9 cellular contexts compared by ENCODE assay signal in the genomic region with DNA sequence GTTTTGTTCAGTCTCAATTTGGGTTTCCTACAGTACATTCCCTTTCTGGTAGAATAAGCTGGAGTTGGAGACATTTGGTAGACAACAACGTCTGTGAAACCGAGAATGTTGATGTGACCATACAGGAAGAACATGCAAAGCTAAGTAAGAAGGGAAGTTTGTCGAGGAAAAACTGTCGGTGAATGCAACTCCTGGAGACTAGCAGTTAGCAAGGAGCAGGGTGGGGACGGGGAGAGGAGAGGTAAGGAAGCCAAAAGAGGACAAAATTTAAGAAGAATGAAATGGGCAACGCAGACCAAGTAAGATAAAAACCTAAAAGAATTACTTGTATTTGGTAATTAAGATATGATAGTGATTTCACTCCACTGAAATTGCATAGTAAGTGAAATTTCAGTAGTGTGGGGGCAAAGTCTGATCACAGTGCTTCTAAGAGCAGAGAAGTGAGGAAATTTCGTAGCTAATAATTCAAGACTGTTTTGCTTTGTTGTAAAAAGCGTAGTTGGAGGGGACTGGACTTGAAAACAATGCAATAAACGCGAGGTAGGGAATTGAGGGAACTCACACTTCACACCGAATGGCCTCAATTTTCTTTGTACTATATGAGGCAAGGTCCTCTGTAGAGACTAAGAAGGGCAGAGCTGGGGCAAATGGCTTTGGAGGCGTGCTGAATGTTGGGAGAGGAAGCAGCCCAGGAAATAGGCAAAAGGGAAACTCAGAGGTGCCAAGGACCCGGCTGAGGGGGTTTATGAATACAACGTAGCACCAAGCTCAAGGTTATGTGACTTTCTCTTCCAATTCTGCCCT. TPM values are rescaled to one million over a fixed set of nuclear protein-coding genes. Genes with fewer than 3 reads are reported as not detected.
A peak's percentile ranks its signal among the peaks of the same experiment; 100 is the strongest.
DNase-seq lines count a peak whose midpoint lies in the region; ATAC-seq and TF ChIP-seq lines count a peak whose summit lies in the region.
"Had no signal": no experiment of that assay in that cellular context is flagged by ENCODE, and none has a peak within 500 bp of the region (broad histone marks: within the 10 kb centered on the region; RNA-seq: fewer than 3 reads in every experiment).

No MANE protein-coding gene starts in this region.

- H3K4me3 ChIP-seq in testis: peak overlapping the region; percentile 61 to 71

- H3K4me1 ChIP-seq in testis: no peaks in the 10 kb centered on the region

- no peaks in the 10 kb centered on the region for H3K9me3 Mint-ChIP-seq in activated CD4-positive, alpha-beta T cell treated with anti-CD3 and anti-CD28 coated beads, Interleukin-2, amount 10 ng/mL, durations not matched to agents 24 days and 14 days
- H3K9me3 Mint-ChIP-seq in chondrocyte (ENCODE audit: low read depth): no peaks in the 10 kb centered on the region
- no peaks in the 10 kb centered on the region for H3K9me3 Mint-ChIP-seq in memory B cell

- peaks cover 32% of the 10 kb centered on the region for H3K4me1 Mint-ChIP-seq in activated CD4-positive, alpha-beta T cell treated with anti-CD3 and anti-CD28 coated beads, Interleukin-2, amount 10 ng/mL, durations not matched to agents 24 days and 14 days
- H3K4me1 Mint-ChIP-seq in chondrocyte (ENCODE audit: low read depth) (peaks cover 7% of the 10 kb centered on the region), memory B cell (peaks cover 20% of the 10 kb centered on the region)

- peak; percentile 21 for ATAC-seq in memory B cell (ENCODE audit: low read depth)
- no peak for ATAC-seq in HG03565 (IDR thresholded peaks at IDR 0.05; ENCODE audit: unreplicated experiment)
- no peak for ATAC-seq in GM18861 (IDR thresholded peaks at IDR 0.05; ENCODE audit: unreplicated experiment)

- WGBS in testis, 2 donors: 45 to 47% methylated on average over 14 of the region's 14 CpGs

- no peak overlapping the region for H3K27ac Mint-ChIP-seq in activated CD4-positive, alpha-beta T cell treated with anti-CD3 and anti-CD28 coated beads, Interleukin-2, amount 10 ng/mL, durations not matched to agents 24 days and 14 days
- H3K27ac Mint-ChIP-seq in chondrocyte (ENCODE audit: unreplicated experiment): no peak overlapping the region
- no peak overlapping the region for H3K27ac Mint-ChIP-seq in memory B cell

- H3K27me3 ChIP-seq in testis: no peaks in the 10 kb centered on the region

- no peak for TF ChIP-seq CTCF in chondrocyte (IDR thresholded peaks at IDR 0.05)
- no peak for TF ChIP-seq CTCF in testis (IDR thresholded peaks at IDR 0.05)

- H3K36me3 ChIP-seq in testis (ENCODE audit: low read depth, missing control alignments): no peaks in the 10 kb centered on the region

- no peak for TF ChIP-seq POLR2A in testis (IDR thresholded peaks at IDR 0.05)

- intact Hi-C loops in activated CD4-positive, alpha-beta T cell treated with anti-CD3 and anti-CD28 coated beads, Interleukin-2, amount 10 ng/mL, durations not matched to agents 24 days and 14 days (cut with micrococcal nuclease): loop anchor here (10.0 kb wide), 1 partner anchor 70 kb away; no protein-coding TSS in a partner anchor
- intact Hi-C loops in testis (cut with DNase I; ENCODE audit: low total_unique reads): no loop called here

- DNase-seq in activated CD4-positive, alpha-beta T cell treated with anti-CD3 and anti-CD28 coated beads, Interleukin-2, amount 10 ng/mL, durations not matched to agents 24 days and 14 days: no peak
- DNase-seq in activated CD4-positive, alpha-beta T cell treated with anti-CD3 and anti-CD28 coated beads for 48 hours: no peak
- no peak for DNase-seq in chondrocyte (ENCODE audit: low spot score)
- no peak for DNase-seq in memory B cell (ENCODE audit: low spot score in 2 of 2)
- peak; percentile 24 for DNase-seq in testis
- no peak for DNase-seq in NCI-H2171 treated with DMSO at 0.1 percent for 48 hours (lab: John Stamatoyannopoulos, UW)
- DNase-seq: activated gamma-delta T cell had no signal

- peak overlapping the region; percentile 81 for H3K4me3 Mint-ChIP-seq in activated CD4-positive, alpha-beta T cell treated with anti-CD3 and anti-CD28 coated beads, Interleukin-2, amount 10 ng/mL, durations not matched to agents 24 days and 14 days
- peak overlapping the region; percentile 51 for H3K4me3 Mint-ChIP-seq in chondrocyte (ENCODE audit: unreplicated experiment)
- peak overlapping the region; percentile 70 for H3K4me3 Mint-ChIP-seq in memory B cell

- peak overlapping the region; percentile 67 to 68 for H3K27ac ChIP-seq in testis

- H3K36me3 Mint-ChIP-seq in activated CD4-positive, alpha-beta T cell treated with anti-CD3 and anti-CD28 coated beads, Interleukin-2, amount 10 ng/mL, durations not matched to agents 24 days and 14 days (ENCODE audit: low read depth): no peaks in the 10 kb centered on the region
- H3K36me3 Mint-ChIP-seq in chondrocyte (ENCODE audit: low read depth): no peaks in the 10 kb centered on the region
- no peaks in the 10 kb centered on the region for H3K36me3 Mint-ChIP-seq in memory B cell

- H3K9me3 ChIP-seq in testis: no peaks in the 10 kb centered on the region

- peaks cover 49% of the 10 kb centered on the region for H3K27me3 Mint-ChIP-seq in activated CD4-positive, alpha-beta T cell treated with anti-CD3 and anti-CD28 coated beads, Interleukin-2, amount 10 ng/mL, durations not matched to agents 24 days and 14 days
- H3K27me3 Mint-ChIP-seq in chondrocyte (ENCODE audit: low read depth): peaks cover 13% of the 10 kb centered on the region
- H3K27me3 Mint-ChIP-seq in memory B cell: peaks cover 17% of the 10 kb centered on the region

RNA-seq across cellular contexts. Expression of gene GIPC2, which starts 0.8 kb away (rescaled TPM):
- 0.05 TPM in 1 of 2 replicates, not detected in the other for total RNA-seq in activated CD4-positive, alpha-beta T cell treated with anti-CD3 and anti-CD28 coated beads, Interleukin-2, amount 10 ng/mL, durations not matched to agents 24 days and 14 days
- 0.10 to 0.15 TPM (median 0.10 TPM) in 3 replicates for total RNA-seq in chondrocyte
- total RNA-seq in testis: 1 to 10 TPM; 2.0 to 2.4 TPM
- 1.9 TPM for polyA plus RNA-seq in testis (ENCODE audit: insufficient read depth, low read depth, low replicate concordance)

RNA-seq across cellular contexts. Expression of gene DNAJB4, which starts 40.3 kb away (rescaled TPM):
- total RNA-seq in activated CD4-positive, alpha-beta T cell treated with anti-CD3 and anti-CD28 coated beads, Interleukin-2, amount 10 ng/mL, durations not matched to agents 24 days and 14 days: 10.3 and 11.0 TPM in 2 replicates
- total RNA-seq in chondrocyte (103 to 109 TPM (median 109 TPM) in 3 replicates), testis (10 to 100 TPM; 21.1 to 24.7 TPM)
- polyA plus RNA-seq in testis (ENCODE audit: insufficient read depth, low read depth, low replicate concordance): 33.4 TPM
